ENCODE assay signal across 15 cellular contexts in genomic region chr14:59046746-59047145, GRCh38.
DNase-seq lines count a peak whose midpoint lies in the region; ATAC-seq and TF ChIP-seq lines count a peak whose summit lies in the region.
"Had no signal": no experiment of that assay in that cellular context is flagged by ENCODE, and none has a peak within 500 bp of the region (broad histone marks: within the 10 kb centered on the region; RNA-seq: fewer than 3 reads in every experiment).

No MANE protein-coding gene starts in this region.

- peak overlapping the region; percentile 23 for H2AFZ ChIP-seq in IMR-90 (replicated peaks; ENCODE audit: low read length, poor library complexity)

- H2BK5ac ChIP-seq in IMR-90 (ENCODE audit: low read depth, low read length, poor library complexity, severe bottlenecking): no peak overlapping the region

- no peaks in the 10 kb centered on the region for H3K4me1 Mint-ChIP-seq in stimulated activated naive CD8-positive, alpha-beta T cell treated with anti-CD3 and anti-CD28 coated beads, Interleukin-15, amount 100 ng/mL, for 72 hours

- H3K18ac ChIP-seq in IMR-90 (ENCODE audit: low read depth, low read length): no peak overlapping the region

- H3K9me3 Mint-ChIP-seq in stimulated activated naive CD8-positive, alpha-beta T cell treated with anti-CD3 and anti-CD28 coated beads, Interleukin-15, amount 100 ng/mL, for 72 hours: no peaks in the 10 kb centered on the region

- TF ChIP-seq CTCF in IMR-90 (conservative IDR thresholded peaks at IDR 0.05; ENCODE audit: low read depth, low read length): no peak
- TF ChIP-seq CTCF in astrocyte of the cerebellum (IDR thresholded peaks at IDR 0.05; ENCODE audit: low read depth, low read length, missing control alignments): no peak

- no peak overlapping the region for H2BK120ac ChIP-seq in IMR-90 (ENCODE audit: low read depth, low read length)

- no peaks in the 10 kb centered on the region for H3K79me1 ChIP-seq in IMR-90 (ENCODE audit: low read depth in 1 of 2, low read length in 2 of 2)

- no TSS peak for BruUV-seq in IMR-90 (replicated peaks; lab: Mats Ljungman, UMichigan)

- no peak overlapping the region for H3K27ac ChIP-seq in IMR-90 (ENCODE audit: insufficient read depth, low read length)
- H3K27ac ChIP-seq: C4-2B, HL-60, RWPE1 had no signal

- H4K5ac ChIP-seq in IMR-90 (ENCODE audit: low read depth, low read length): no peak overlapping the region

- DNase-seq in IMR-90 (no peak), astrocyte of the cerebellum (ENCODE audit: low read depth) (peak; percentile 66), kidney tubule cell (ENCODE audit: low spot score) (peak; percentile 47), GM19240 (ENCODE audit: insufficient read length, low spot score) (no peak), NCI-H524 (lab: John Stamatoyannopoulos, UW) (no peak)
- DNase-seq in stimulated activated naive CD8-positive, alpha-beta T cell treated with anti-CD3 and anti-CD28 coated beads, Interleukin-15, amount 100 ng/mL, for 72 hours: no peak
- no peak for DNase-seq in stimulated activated CD4-positive, alpha-beta T cell treated with anti-CD3 and anti-CD28 coated beads, Interleukin-15, amount 100 ng/mL, for 24 hours
- DNase-seq: ACHN, AML-193, NCI-H1105, NCI-H2081 treated with DMSO at 0.1 percent for 48 hours, NCI-H510A had no signal

- no peaks in the 10 kb centered on the region for H4K20me1 ChIP-seq in IMR-90 (ENCODE audit: insufficient read depth, low read length)

- H3K27me3 Mint-ChIP-seq in stimulated activated naive CD8-positive, alpha-beta T cell treated with anti-CD3 and anti-CD28 coated beads, Interleukin-15, amount 100 ng/mL, for 72 hours: peaks cover 8% of the 10 kb centered on the region

- H2AK5ac ChIP-seq in IMR-90 (ENCODE audit: low read depth, low read length): no peak overlapping the region

- no peak overlapping the region for H3K4me3 Mint-ChIP-seq in stimulated activated naive CD8-positive, alpha-beta T cell treated with anti-CD3 and anti-CD28 coated beads, Interleukin-15, amount 100 ng/mL, for 72 hours

- TF ChIP-seq POLR2A in IMR-90 (IDR thresholded peaks at IDR 0.05; ENCODE audit: low read depth, low read length): no peak

- no peak overlapping the region for H3K23ac ChIP-seq in IMR-90 (ENCODE audit: low read depth, low read length)

- in situ Hi-C loops in IMR-90 (cut with MboI; ENCODE audit: low sequenced_read_pairs) (no loop called here), astrocyte of the cerebellum (cut with HindIII; ENCODE audit: low sequenced_read_pairs) (no loop called here)

- WGBS in IMR-90 (ENCODE audit: extremely low coverage in 2 of 2, insufficient read length in 1 of 2), 2 experiments: no CpG with 5 or more reads among the region's 2 CpGs

- no peak overlapping the region for H2BK15ac ChIP-seq in IMR-90 (ENCODE audit: low read depth, low read length)

- dilution Hi-C loops in IMR-90 (cut with HindIII; ENCODE audit: low sequenced_read_pairs, unreplicated experiment): no loop called here

- H3K9me1 ChIP-seq in IMR-90 (ENCODE audit: insufficient read depth, low read length): no peaks in the 10 kb centered on the region

- H3K4me2 ChIP-seq in IMR-90 (ENCODE audit: low read depth, low read length): no peak overlapping the region

- intact Hi-C loops in IMR-90 (cut with micrococcal nuclease): no loop called here

- H3K27ac Mint-ChIP-seq in stimulated activated naive CD8-positive, alpha-beta T cell treated with anti-CD3 and anti-CD28 coated beads, Interleukin-15, amount 100 ng/mL, for 72 hours: no peak overlapping the region

- H4K8ac ChIP-seq in IMR-90 (ENCODE audit: low read depth in 2 of 2, low read length in 2 of 2): no peak overlapping the region

- H3K4ac ChIP-seq in IMR-90 (ENCODE audit: low read depth, low read length): no peak overlapping the region

- H3K4me1 ChIP-seq in IMR-90 (ENCODE audit: control insufficient read depth, insufficient read depth, low read length): no peaks in the 10 kb centered on the region

- peaks cover 6% of the 10 kb centered on the region for H3K27me3 ChIP-seq in IMR-90 (ENCODE audit: control insufficient read depth, insufficient read depth, low read length)

- H3K9ac ChIP-seq in IMR-90 (ENCODE audit: low read depth, low read length): no peak overlapping the region

- TF ChIP-seq RAD21 in IMR-90 (IDR thresholded peaks at IDR 0.05; ENCODE audit: low read length): no peak

- H2AK9ac ChIP-seq in IMR-90 (replicated peaks; ENCODE audit: low read depth, low read length, poor library complexity): no peak overlapping the region

- H3K56ac ChIP-seq in IMR-90 (ENCODE audit: extremely low read depth, insufficient read depth, low read length): no peak overlapping the region

- no peak overlapping the region for H4K91ac ChIP-seq in IMR-90 (ENCODE audit: insufficient read depth, low read depth, low read length)

- H3K4me3 ChIP-seq in IMR-90 (ENCODE audit: insufficient read depth, low read depth, low read length): no peak overlapping the region
- H3K4me3 ChIP-seq in astrocyte of the cerebellum (ENCODE audit: low read depth, low read length): no peak overlapping the region

- no peaks in the 10 kb centered on the region for H3K9me3 ChIP-seq in IMR-90 (ENCODE audit: control insufficient read depth, insufficient read depth, low read length)

- CTCF ChIA-PET in IMR-90 (lab: Yijun Ruan, JAX): interaction anchor here (0.9 to 1.2 kb wide), 2 partner anchors 9 to 546 kb away, joined by 3 to 4 read pairs; no protein-coding TSS in a partner anchor

- no peak for ATAC-seq in IMR-90 (ENCODE audit: low read depth)
- ATAC-seq in stimulated activated naive CD8-positive, alpha-beta T cell treated with anti-CD3 and anti-CD28 coated beads, Interleukin-15, amount 100 ng/mL, for 72 hours: no peak

- H2BK20ac ChIP-seq in IMR-90 (ENCODE audit: low read depth, low read length): no peak overlapping the region

- H3K14ac ChIP-seq in IMR-90 (replicated peaks; ENCODE audit: low read depth, low read length): no peak overlapping the region

- H3K36me3 ChIP-seq in IMR-90 (ENCODE audit: control insufficient read depth, insufficient read depth, low read length): no peaks in the 10 kb centered on the region

- POLR2A ChIA-PET in IMR-90 (lab: Charles Lee; ENCODE audit: unreplicated experiment): no interaction called here

TF ChIP-seq in IMR-90, 13 proteins besides CTCF, POLR2A, EP300 and RAD21:
- TF ChIP-seq CEBPB (IDR thresholded peaks at IDR 0.05; ENCODE audit: low read depth, low read length) (no peak), MXI1 (IDR thresholded peaks at IDR 0.05; ENCODE audit: borderline replicate concordance, low read depth, low read length) (no peak), NFE2L2 (IDR thresholded peaks at IDR 0.05; ENCODE audit: low read depth, low read length) (no peak), RFX5 (IDR thresholded peaks at IDR 0.05; ENCODE audit: low read depth, low read length) (no peak), BHLHE40 (IDR thresholded peaks at IDR 0.05; ENCODE audit: low read depth, low read length) (no peak), RCOR1 (IDR thresholded peaks at IDR 0.05; ENCODE audit: insufficient replicate concordance, low read length) (no peak), USF2 (IDR thresholded peaks at IDR 0.05; ENCODE audit: low read depth, low read length) (no peak), CHD1 (IDR thresholded peaks at IDR 0.05; ENCODE audit: low read depth, low read length) (no peak), MAZ (IDR thresholded peaks at IDR 0.05; ENCODE audit: borderline replicate concordance, low read depth, low read length) (no peak), FOS (IDR thresholded peaks at IDR 0.05; ENCODE audit: low read depth, low read length) (no peak), SMC3 (IDR thresholded peaks at IDR 0.05; ENCODE audit: low read depth, low read length) (no peak), MAFK (IDR thresholded peaks at IDR 0.05; ENCODE audit: low read depth, low read length) (no peak)

Comparison
In these comparisons a context has a peak if more than half of its experiments do, and no peak if none do; other contexts are left out.
1. DNase-seq: peak in astrocyte of the cerebellum (single experiment) and kidney tubule cell (single experiment); none in IMR-90 (single experiment), GM19240 (single experiment), stimulated activated naive CD8-positive, alpha-beta T cell treated with anti-CD3 and anti-CD28 coated beads, Interleukin-15, amount 100 ng/mL, for 72 hours (0 of 2), NCI-H524 (0 of 2) and stimulated activated CD4-positive, alpha-beta T cell treated with anti-CD3 and anti-CD28 coated beads, Interleukin-15, amount 100 ng/mL, for 24 hours (single experiment).